ENCODE assay signal across 8 cellular contexts in the genomic region with DNA sequence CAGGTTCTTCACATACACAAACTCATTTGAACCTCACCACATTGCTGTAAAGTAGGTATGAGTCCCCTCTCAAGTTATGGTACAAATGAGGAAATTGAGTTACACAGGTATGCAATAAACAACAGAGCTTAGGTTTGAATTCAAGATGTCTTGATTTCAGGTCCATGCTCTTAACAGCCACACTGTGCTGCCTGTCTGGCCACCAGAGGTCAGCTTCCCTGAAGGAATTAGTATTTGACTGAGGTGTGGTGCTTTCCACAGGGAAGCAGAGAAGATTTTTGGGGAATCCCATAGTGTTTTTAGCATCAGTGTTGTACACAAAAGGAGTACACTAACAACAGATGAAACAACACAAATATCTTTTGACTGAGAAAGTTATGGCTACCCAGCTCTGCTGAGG.
A peak's percentile ranks its signal among the peaks of the same experiment; 100 is the strongest.
DNase-seq lines count a peak whose midpoint lies in the region; ATAC-seq and TF ChIP-seq lines count a peak whose summit lies in the region.

No MANE protein-coding gene starts in this region.

- no peaks in the 10 kb centered on the region for H3K9me3 Mint-ChIP-seq in Caco-2 (ENCODE audit: unreplicated experiment)
- no peaks in the 10 kb centered on the region for H3K9me3 Mint-ChIP-seq in effector memory CD8-positive, alpha-beta T cell
- H3K9me3 Mint-ChIP-seq in naive thymus-derived CD8-positive, alpha-beta T cell, result peaks cover 0 to 2% (median 0%) of the 10 kb centered on the region in 9 donors

- H3K36me3 Mint-ChIP-seq in Caco-2 (ENCODE audit: insufficient read depth, unreplicated experiment), result no peaks in the 10 kb centered on the region
- H3K36me3 Mint-ChIP-seq in effector memory CD8-positive, alpha-beta T cell (ENCODE audit: insufficient read depth), result no peaks in the 10 kb centered on the region
- H3K36me3 Mint-ChIP-seq in naive thymus-derived CD8-positive, alpha-beta T cell, result no peaks in the 10 kb centered on the region

- H3K4me1 Mint-ChIP-seq in Caco-2 (ENCODE audit: low read depth, unreplicated experiment), result peaks cover 11% of the 10 kb centered on the region
- H3K4me1 Mint-ChIP-seq in effector memory CD8-positive, alpha-beta T cell (ENCODE audit: low read depth in 2 of 2), result peaks cover 0 to 3% of the 10 kb centered on the region in 2 donors
- peaks cover 4 to 10% (median 6%) of the 10 kb centered on the region in 4 donors for H3K4me1 Mint-ChIP-seq in naive thymus-derived CD8-positive, alpha-beta T cell

- TF ChIP-seq CTCF in Caco-2 (IDR thresholded peaks at IDR 0.05; ENCODE audit: insufficient read depth in 1 of 2, low read depth in 1 of 2, low read length in 1 of 2, severe bottlenecking in 1 of 2, unreplicated experiment in 1 of 2) (peak; percentile 50 to 76), omental fat pad (IDR thresholded peaks at IDR 0.05) (no peak)

- CTCF ChIA-PET in Caco-2 (lab: Charles Lee), result interaction anchor here (1.0 to 1.5 kb wide), 2 partner anchors 14 to 222 kb away, joined by 3 to 6 read pairs; no protein-coding TSS in a partner anchor

- H3K36me3 ChIP-seq in Caco-2 (ENCODE audit: control insufficient read depth, insufficient read depth, low read length), result no peaks in the 10 kb centered on the region

- intact Hi-C loops in Caco-2 (cut with micrococcal nuclease; ENCODE audit: unreplicated experiment), result loop anchor here (1.0 to 2.0 kb wide), 3 partner anchors 64 to 222 kb away; a partner anchor contains a TSS

- H3K4me3 Mint-ChIP-seq in Caco-2 (ENCODE audit: unreplicated experiment), result no peak overlapping the region
- no peak overlapping the region for H3K4me3 Mint-ChIP-seq in effector memory CD8-positive, alpha-beta T cell
- no peak overlapping the region for H3K4me3 Mint-ChIP-seq in naive thymus-derived CD8-positive, alpha-beta T cell

- H3K27me3 Mint-ChIP-seq in Caco-2 (ENCODE audit: insufficient read depth, unreplicated experiment), result peaks cover 14% of the 10 kb centered on the region
- no peaks in the 10 kb centered on the region for H3K27me3 Mint-ChIP-seq in effector memory CD8-positive, alpha-beta T cell
- H3K27me3 Mint-ChIP-seq in naive thymus-derived CD8-positive, alpha-beta T cell, result no peaks in the 10 kb centered on the region

- H3K4me1 ChIP-seq in Caco-2, result peaks cover 4% of the 10 kb centered on the region; the same call in 1 of the 2 replicates

- no TSS peak for BruUV-seq in Caco-2 (replicated peaks; lab: Mats Ljungman, UMichigan)

- POLR2A ChIA-PET in Caco-2 (lab: Charles Lee), result no interaction called here
- POLR2A ChIA-PET in naive thymus-derived CD8-positive, alpha-beta T cell (lab: Charles Lee), result interaction anchor here (0.5 to 1.0 kb wide), 2 partner anchors 221 to 416 kb away, joined by 3 to 5 read pairs; no protein-coding TSS in a partner anchor

- peak; percentile 75 for ATAC-seq in GM21529 (IDR thresholded peaks at IDR 0.05; ENCODE audit: unreplicated experiment)
- ATAC-seq in effector memory CD8-positive, alpha-beta T cell (replicated peaks), result peak; percentile 62
- peak; percentile 38 to 62 for ATAC-seq in naive thymus-derived CD8-positive, alpha-beta T cell
- ATAC-seq in omental fat pad (ENCODE audit: low FRiP score), result no peak

- DNase-seq in Caco-2 (peak in 1 of 2 experiments; percentile 24), RPMI7951 (ENCODE audit: low read depth) (peak; percentile 64), NCI-H1105 (lab: John Stamatoyannopoulos, UW) (no peak), NCI-H2227 treated with DMSO at 0.1 percent for 48 hours (lab: John Stamatoyannopoulos, UW) (no peak), omental fat pad (ENCODE audit: low spot score) (no peak)
- peak; percentile 13 to 19 (median 18) for DNase-seq in effector memory CD8-positive, alpha-beta T cell
- peak in 7 of 10 donors; percentile 6 to 65 (median 22) for DNase-seq in naive thymus-derived CD8-positive, alpha-beta T cell

- H3K9me3 ChIP-seq in Caco-2, result no peaks in the 10 kb centered on the region

- H3K27ac Mint-ChIP-seq in Caco-2 (ENCODE audit: unreplicated experiment), result no peak overlapping the region
- H3K27ac Mint-ChIP-seq in effector memory CD8-positive, alpha-beta T cell, result no peak overlapping the region
- peak overlapping the region in 2 of 10 donors; percentile 6 to 38 for H3K27ac Mint-ChIP-seq in naive thymus-derived CD8-positive, alpha-beta T cell

- H3K4me3 ChIP-seq in Caco-2 (ENCODE audit: low read depth, low read length), result no peak overlapping the region

- no peaks in the 10 kb centered on the region for H3K27me3 ChIP-seq in Caco-2 (replicated peaks; ENCODE audit: control insufficient read depth, insufficient read depth, low read length)

Comparison
In these comparisons a context has a peak if more than half of its experiments do, and no peak if none do; other contexts are left out.
1. DNase-seq: peak in RPMI7951 (single experiment), effector memory CD8-positive, alpha-beta T cell (3 of 3) and naive thymus-derived CD8-positive, alpha-beta T cell (7 of 10); none in NCI-H1105 (single experiment), NCI-H2227 treated with DMSO at 0.1 percent for 48 hours (single experiment) and omental fat pad (single experiment).
2. CTCF ChIP-seq: peak in Caco-2 (2 of 2); none in omental fat pad (0 of 3).